8 cellular contexts compared by ENCODE assay signal in the genomic region with DNA sequence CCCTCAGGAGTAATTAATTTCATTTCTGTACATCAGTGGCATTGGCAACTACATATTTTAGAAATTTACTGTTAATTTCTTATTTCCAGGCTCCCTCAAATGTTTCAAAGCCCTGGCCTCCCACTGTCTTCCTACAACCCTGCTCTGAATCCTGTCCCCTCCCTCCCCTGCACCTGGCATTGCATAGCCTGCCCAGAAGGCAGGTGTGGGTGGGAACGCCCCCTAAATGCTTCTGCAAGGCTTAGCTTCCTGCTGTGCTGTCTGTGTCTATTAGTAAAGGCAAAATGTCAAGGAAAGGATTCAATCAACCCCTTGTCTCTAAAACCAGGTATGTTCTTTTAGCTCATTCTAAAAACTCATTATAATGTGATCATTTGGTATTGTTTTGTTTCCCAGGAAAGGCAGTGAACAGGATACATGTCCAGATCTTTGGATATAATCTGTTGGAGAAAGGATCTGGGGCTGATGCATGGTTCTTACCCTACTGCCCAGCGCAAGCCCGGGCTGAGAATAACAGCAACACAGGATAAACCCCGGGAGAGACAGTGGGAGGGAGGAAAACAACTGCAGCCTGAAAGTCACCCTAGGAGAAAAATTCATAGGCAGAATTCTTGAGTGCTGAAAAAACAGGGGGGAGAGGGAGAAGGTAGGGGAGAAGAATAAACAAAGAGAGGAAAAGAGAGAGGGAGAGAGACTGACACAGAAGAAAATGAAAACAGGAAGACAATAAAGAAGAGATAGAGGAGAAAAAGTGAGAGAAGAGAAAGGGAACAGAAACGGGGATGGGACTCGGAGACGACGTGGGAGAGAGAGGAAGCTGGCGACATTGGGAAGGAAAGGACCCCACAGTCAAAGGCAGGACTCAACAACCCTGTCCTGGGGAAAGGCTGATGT. TPM values are rescaled to one million over a fixed set of nuclear protein-coding genes. Genes with fewer than 3 reads are reported as not detected.
DNase-seq lines count a peak whose midpoint lies in the region; ATAC-seq and TF ChIP-seq lines count a peak whose summit lies in the region.

No MANE protein-coding gene starts in this region.

- no peak for TF ChIP-seq CTCF in BJ (IDR thresholded peaks at IDR 0.05; ENCODE audit: insufficient read depth, low read depth, low read length)
- TF ChIP-seq CTCF in HL-60 (IDR thresholded peaks at IDR 0.05; ENCODE audit: insufficient read depth, low read length) = no peak
- TF ChIP-seq CTCF in WTC11 (IDR thresholded peaks at IDR 0.05) = no peak

- peaks cover 25% of the 10 kb centered on the region for H3K4me1 ChIP-seq in iPS-18a (ENCODE audit: control insufficient read depth, low read depth, low read length)

- peaks cover 32% of the 10 kb centered on the region for H3K4me1 Mint-ChIP-seq in WTC11
- peaks cover 16% of the 10 kb centered on the region for H3K4me1 Mint-ChIP-seq in stimulated activated effector memory CD8-positive, alpha-beta T cell treated with anti-CD3 and anti-CD28 coated beads, Interleukin-12 subunit alpha, Interleukin-12 subunit beta, amount 100 ng/mL, for 72 hours

- peak overlapping the region; percentile 82 for H3K27ac Mint-ChIP-seq in WTC11
- no peak overlapping the region for H3K27ac Mint-ChIP-seq in stimulated activated effector memory CD8-positive, alpha-beta T cell treated with anti-CD3 and anti-CD28 coated beads, Interleukin-12 subunit alpha, Interleukin-12 subunit beta, amount 100 ng/mL, for 72 hours

- H3K27me3 Mint-ChIP-seq in WTC11 (ENCODE audit: low read depth) = peaks cover 15% of the 10 kb centered on the region

- DNase-seq in BJ (ENCODE audit: low read depth) (no peak), HL-60 (ENCODE audit: low read depth in 1 of 2, low spot score in 1 of 2) (no peak), WTC11 (ENCODE audit: low spot score) (peak; percentile 76), epidermal melanocyte (ENCODE audit: insufficient read length, low spot score) (no peak)
- no peak for DNase-seq in stimulated activated effector memory CD8-positive, alpha-beta T cell treated with anti-CD3 and anti-CD28 coated beads, Interleukin-12 subunit alpha, Interleukin-12 subunit beta, amount 100 ng/mL, for 72 hours (ENCODE audit: low spot score in 2 of 2)

- POLR2A ChIA-PET in BJ (lab: Charles Lee) (no interaction called here), WTC11 (lab: Charles Lee) (interaction anchor here (0.7 to 1.5 kb wide), 5 partner anchors 12 to 22 kb away, joined by 3 to 7 read pairs (median 5); no protein-coding TSS in a partner anchor)

- H3K27ac ChIP-seq in HL-60 (replicated peaks) (no peak overlapping the region), iPS-18a (ENCODE audit: low read length) (no peak overlapping the region)

- H3K36me3 ChIP-seq in BJ (ENCODE audit: control insufficient read depth, insufficient read depth, low read length) = no peaks in the 10 kb centered on the region
- no peaks in the 10 kb centered on the region for H3K36me3 ChIP-seq in iPS-18a (ENCODE audit: control insufficient read depth, low read depth, low read length)

- H3K27me3 ChIP-seq in BJ (ENCODE audit: control insufficient read depth, insufficient read depth, low read length) (peaks cover 7% of the 10 kb centered on the region), HL-60 (ENCODE audit: insufficient read depth, poor library complexity, severe bottlenecking) (peaks cover 7% of the 10 kb centered on the region), iPS-18a (ENCODE audit: control insufficient read depth, insufficient read depth, low read length) (peaks cover 24% of the 10 kb centered on the region)

- ATAC-seq in WTC11 = peak; percentile 46
- no peak for ATAC-seq in stimulated activated effector memory CD8-positive, alpha-beta T cell treated with anti-CD3 and anti-CD28 coated beads, Interleukin-12 subunit alpha, Interleukin-12 subunit beta, amount 100 ng/mL, for 72 hours
- ATAC-seq in HG03135 (IDR thresholded peaks at IDR 0.05; ENCODE audit: unreplicated experiment) = no peak
- ATAC-seq in GM19395 (IDR thresholded peaks at IDR 0.05; ENCODE audit: unreplicated experiment) = no peak

- H3K4me3 Mint-ChIP-seq in WTC11 = peak overlapping the region; percentile 81
- H3K4me3 Mint-ChIP-seq in stimulated activated effector memory CD8-positive, alpha-beta T cell treated with anti-CD3 and anti-CD28 coated beads, Interleukin-12 subunit alpha, Interleukin-12 subunit beta, amount 100 ng/mL, for 72 hours = peak overlapping the region; percentile 70

- H3K9me3 ChIP-seq in iPS-18a (ENCODE audit: control insufficient read depth, low read depth, low read length) = no peaks in the 10 kb centered on the region

- H3K4me3 ChIP-seq in BJ (ENCODE audit: low read depth, low read length) = peak overlapping the region; percentile 85
- H3K4me3 ChIP-seq in HL-60 (replicated peaks; ENCODE audit: insufficient read depth, low read length) = peak overlapping the region; percentile 75
- peak overlapping the region; percentile 83 for H3K4me3 ChIP-seq in iPS-18a (ENCODE audit: low read length)

- no peak overlapping the region for H3K9ac ChIP-seq in iPS-18a (ENCODE audit: low read length)

- H3K9me3 Mint-ChIP-seq in WTC11 = peaks cover 26% of the 10 kb centered on the region
- H3K9me3 Mint-ChIP-seq in stimulated activated effector memory CD8-positive, alpha-beta T cell treated with anti-CD3 and anti-CD28 coated beads, Interleukin-12 subunit alpha, Interleukin-12 subunit beta, amount 100 ng/mL, for 72 hours = no peaks in the 10 kb centered on the region

- peaks cover 21% of the 10 kb centered on the region for H3K36me3 Mint-ChIP-seq in WTC11
- no peaks in the 10 kb centered on the region for H3K36me3 Mint-ChIP-seq in stimulated activated effector memory CD8-positive, alpha-beta T cell treated with anti-CD3 and anti-CD28 coated beads, Interleukin-12 subunit alpha, Interleukin-12 subunit beta, amount 100 ng/mL, for 72 hours

- CTCF ChIA-PET in BJ (lab: Yijun Ruan, JAX) (interaction anchor here (0.9 to 2.4 kb wide), 4 partner anchors 8 to 55 kb away, joined by 3 to 10 read pairs (median 6); no protein-coding TSS in a partner anchor), WTC11 (lab: Charles Lee) (interaction anchor here (0.5 to 2.3 kb wide), 9 partner anchors 18 to 388 kb away, joined by 3 to 17 read pairs (median 5); no protein-coding TSS in a partner anchor)

TF ChIP-seq in WTC11, 78 proteins besides CTCF, POLR2A, EP300 and RAD21 (continues in another document):
- TF ChIP-seq CBFB (CRISPR knock-in tag; IDR thresholded peaks at IDR 0.05; ENCODE audit: low read depth) (no peak), HMGXB4 (CRISPR knock-in tag; IDR thresholded peaks at IDR 0.05) (no peak), FOXP1 (CRISPR knock-in tag; IDR thresholded peaks at IDR 0.05; ENCODE audit: borderline replicate concordance) (no peak), SP1 (CRISPR knock-in tag; conservative IDR thresholded peaks at IDR 0.05) (peak; percentile 47; the same call in 1 of the 2 replicates), SMAD4 (CRISPR knock-in tag; IDR thresholded peaks at IDR 0.05) (no peak), TEAD4 (CRISPR knock-in tag; IDR thresholded peaks at IDR 0.05) (no peak), MYBL2 (CRISPR knock-in tag; IDR thresholded peaks at IDR 0.05) (no peak), JAZF1 (CRISPR knock-in tag; IDR thresholded peaks at IDR 0.05) (no peak), PRRX2 (CRISPR knock-in tag; IDR thresholded peaks at IDR 0.05) (no peak), E2F5 (CRISPR knock-in tag; IDR thresholded peaks at IDR 0.05) (no peak)
- TF ChIP-seq, protein P1, sequence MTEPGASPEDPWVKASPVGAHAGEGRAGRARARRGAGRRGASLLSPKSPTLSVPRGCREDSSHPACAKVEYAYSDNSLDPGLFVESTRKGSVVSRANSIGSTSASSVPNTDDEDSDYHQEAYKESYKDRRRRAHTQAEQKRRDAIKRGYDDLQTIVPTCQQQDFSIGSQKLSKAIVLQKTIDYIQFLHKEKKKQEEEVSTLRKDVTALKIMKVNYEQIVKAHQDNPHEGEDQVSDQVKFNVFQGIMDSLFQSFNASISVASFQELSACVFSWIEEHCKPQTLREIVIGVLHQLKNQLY (CRISPR knock-in tag; IDR thresholded peaks at IDR 0.05) = no peak
- TF ChIP-seq, protein P2, sequence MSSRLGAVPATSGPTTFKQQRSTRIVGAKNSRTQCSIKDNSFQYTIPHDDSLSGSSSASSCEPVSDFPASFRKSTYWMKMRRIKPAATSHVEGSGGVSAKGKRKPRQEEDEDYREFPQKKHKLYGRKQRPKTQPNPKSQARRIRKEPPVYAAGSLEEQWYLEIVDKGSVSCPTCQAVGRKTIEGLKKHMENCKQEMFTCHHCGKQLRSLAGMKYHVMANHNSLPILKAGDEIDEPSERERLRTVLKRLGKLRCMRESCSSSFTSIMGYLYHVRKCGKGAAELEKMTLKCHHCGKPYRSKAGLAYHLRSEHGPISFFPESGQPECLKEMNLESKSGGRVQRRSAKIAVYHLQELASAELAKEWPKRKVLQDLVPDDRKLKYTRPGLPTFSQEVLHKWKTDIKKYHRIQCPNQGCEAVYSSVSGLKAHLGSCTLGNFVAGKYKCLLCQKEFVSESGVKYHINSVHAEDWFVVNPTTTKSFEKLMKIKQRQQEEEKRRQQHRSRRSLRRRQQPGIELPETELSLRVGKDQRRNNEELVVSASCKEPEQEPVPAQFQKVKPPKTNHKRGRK (CRISPR knock-in tag; IDR thresholded peaks at IDR 0.05; ENCODE audit: borderline replicate concordance) = 0 out of 2 replicates have a peak, but pooled peaks have one; percentile 15

RNA-seq across cellular contexts. Expression of gene ZNF488, which starts 0.6 kb away (rescaled TPM):
- polyA plus RNA-seq in BJ (2011; rRNA removed) = 0.15 and 0.17 TPM in 2 replicates
- polyA minus RNA-seq in BJ (2011; rRNA and poly(A)+ RNA removed) = 0.09 and 0.15 TPM in 2 replicates
- total RNA-seq in WTC11 (2021) = 7.1 to 8.7 TPM (median 8.0 TPM) in 3 replicates

RNA-seq across cellular contexts. Expression of gene RBP3, which starts 35.3 kb away (rescaled TPM):
- not detected in 2 replicates for polyA plus RNA-seq in BJ (2011; rRNA removed)
- polyA minus RNA-seq in BJ (2011; rRNA and poly(A)+ RNA removed) = 0.05 TPM in 1 of 2 replicates, not detected in the other
- not detected in 3 replicates for total RNA-seq in WTC11 (2021)
